2 cellular contexts compared by ENCODE assay signal in the genomic region with DNA sequence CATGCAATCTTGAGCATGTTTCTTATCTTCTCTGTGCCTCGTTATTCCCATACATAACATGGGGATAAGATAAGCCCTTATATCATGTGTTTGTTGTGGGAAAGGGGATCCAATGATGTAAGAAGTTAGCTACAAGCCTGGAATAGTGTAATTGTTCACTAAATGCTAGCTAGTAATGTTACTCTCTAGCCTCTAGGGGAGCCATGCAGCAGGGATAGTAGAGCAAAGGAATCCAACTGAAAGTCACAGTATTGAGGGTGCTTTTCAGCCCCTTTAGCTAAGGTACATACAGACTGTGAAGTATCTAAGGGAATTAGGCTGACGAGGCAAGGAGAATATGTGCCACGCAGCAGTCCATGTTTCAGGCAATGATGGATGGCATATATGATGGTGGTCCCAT.
TF ChIP-seq lines count a peak whose summit lies in the region.

No MANE protein-coding gene starts in this region.

TF ChIP-seq in HEK293, 187 proteins besides CTCF, POLR2A, EP300 and RAD21:
- TF ChIP-seq, protein P1, sequence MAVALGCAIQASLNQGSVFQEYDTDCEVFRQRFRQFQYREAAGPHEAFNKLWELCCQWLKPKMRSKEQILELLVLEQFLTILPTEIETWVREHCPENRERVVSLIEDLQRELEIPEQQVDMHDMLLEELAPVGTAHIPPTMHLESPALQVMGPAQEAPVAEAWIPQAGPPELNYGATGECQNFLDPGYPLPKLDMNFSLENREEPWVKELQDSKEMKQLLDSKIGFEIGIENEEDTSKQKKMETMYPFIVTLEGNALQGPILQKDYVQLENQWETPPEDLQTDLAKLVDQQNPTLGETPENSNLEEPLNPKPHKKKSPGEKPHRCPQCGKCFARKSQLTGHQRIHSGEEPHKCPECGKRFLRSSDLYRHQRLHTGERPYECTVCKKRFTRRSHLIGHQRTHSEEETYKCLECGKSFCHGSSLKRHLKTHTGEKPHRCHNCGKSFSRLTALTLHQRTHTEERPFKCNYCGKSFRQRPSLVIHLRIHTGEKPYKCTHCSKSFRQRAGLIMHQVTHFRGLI (tag by site-specific recombination; IDR thresholded peaks at IDR 0.05), result no peak
- TF ChIP-seq ZNF2 (tag by site-specific recombination; IDR thresholded peaks at IDR 0.05), result 0 out of 2 replicates have a peak, but pooled peaks have one; percentile 26
- TF ChIP-seq, protein P2, sequence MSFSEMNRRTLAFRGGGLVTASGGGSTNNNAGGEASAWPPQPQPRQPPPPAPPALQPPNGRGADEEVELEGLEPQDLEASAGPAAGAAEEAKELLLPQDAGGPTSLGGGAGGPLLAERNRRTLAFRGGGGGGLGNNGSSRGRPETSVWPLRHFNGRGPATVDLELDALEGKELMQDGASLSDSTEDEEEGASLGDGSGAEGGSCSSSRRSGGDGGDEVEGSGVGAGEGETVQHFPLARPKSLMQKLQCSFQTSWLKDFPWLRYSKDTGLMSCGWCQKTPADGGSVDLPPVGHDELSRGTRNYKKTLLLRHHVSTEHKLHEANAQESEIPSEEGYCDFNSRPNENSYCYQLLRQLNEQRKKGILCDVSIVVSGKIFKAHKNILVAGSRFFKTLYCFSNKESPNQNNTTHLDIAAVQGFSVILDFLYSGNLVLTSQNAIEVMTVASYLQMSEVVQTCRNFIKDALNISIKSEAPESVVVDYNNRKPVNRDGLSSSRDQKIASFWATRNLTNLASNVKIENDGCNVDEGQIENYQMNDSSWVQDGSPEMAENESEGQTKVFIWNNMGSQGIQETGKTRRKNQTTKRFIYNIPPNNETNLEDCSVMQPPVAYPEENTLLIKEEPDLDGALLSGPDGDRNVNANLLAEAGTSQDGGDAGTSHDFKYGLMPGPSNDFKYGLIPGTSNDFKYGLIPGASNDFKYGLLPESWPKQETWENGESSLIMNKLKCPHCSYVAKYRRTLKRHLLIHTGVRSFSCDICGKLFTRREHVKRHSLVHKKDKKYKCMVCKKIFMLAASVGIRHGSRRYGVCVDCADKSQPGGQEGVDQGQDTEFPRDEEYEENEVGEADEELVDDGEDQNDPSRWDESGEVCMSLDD (tag by site-specific recombination; IDR thresholded peaks at IDR 0.05), result no peak
TF ChIP-seq in HEK293: peak in this region for 1.

TF ChIP-seq in HepG2, 621 proteins besides CTCF, POLR2A, EP300 and RAD21:
- TF ChIP-seq FOXK1 (CRISPR knock-in tag; IDR thresholded peaks at IDR 0.05; ENCODE audit: borderline replicate concordance, low read depth), result no peak
- peak; percentile 30; the same call in 1 of the 2 replicates for TF ChIP-seq STAG1 (CRISPR knock-in tag; IDR thresholded peaks at IDR 0.05)
